In genomic region chr4:2364654-2365053, GRCh38 we compare ENCODE assay signal across 8 cellular contexts. TPM values are rescaled to one million over a fixed set of nuclear protein-coding genes. Genes with fewer than 3 reads are reported as not detected.
DNase-seq lines count a peak whose midpoint lies in the region; ATAC-seq, FAIRE-seq and TF ChIP-seq lines count a peak whose summit lies in the region.

No MANE protein-coding gene starts in this region.

- H3K9me3 ChIP-seq in endothelial cell of umbilical vein (replicated peaks; ENCODE audit: control insufficient read depth, insufficient read depth, low read length), result no peaks in the 10 kb centered on the region
- no peaks in the 10 kb centered on the region for H3K9me3 ChIP-seq in prostate gland
- no peaks in the 10 kb centered on the region for H3K9me3 ChIP-seq in tibial artery

- ATAC-seq in activated CD8-positive, alpha-beta T cell treated with anti-CD3 and anti-CD28 coated beads, Interleukin-2, amount 10 ng/mL, durations not matched to agents 7 days and 5 days, result peak; percentile 90
- ATAC-seq in HG02840 (IDR thresholded peaks at IDR 0.05; ENCODE audit: low FRiP score, unreplicated experiment), result no peak

- H3K4me2 ChIP-seq in endothelial cell of umbilical vein (ENCODE audit: insufficient read depth, low read length), result no peak overlapping the region

- DNase-seq in D341Med (ENCODE audit: low spot score) (peak; percentile 25), endothelial cell of umbilical vein (ENCODE audit: low read depth, low spot score) (no peak), prostate gland (ENCODE audit: low spot score) (no peak), tibial artery (peak in 1 of 2 donors; percentile 66), GOT3 (lab: John Stamatoyannopoulos, UW) (no peak)
- DNase-seq in activated CD8-positive, alpha-beta T cell treated with anti-CD3 and anti-CD28 coated beads, Interleukin-2, amount 10 ng/mL, durations not matched to agents 7 days and 5 days, result peak; percentile 69
- DNase-seq in activated T-helper 2 cell treated with anti-CD3 and anti-CD28 coated beads, Interferon-gamma antibody, Interleukin-2, Interleukin-4, amounts not matched to agents 10 μg/mL and 5 μg/mL and 100 μg/mL, durations not matched to agents 14 hours and 24 hours and 36 hours (ENCODE audit: low spot score), result no peak

- no peak overlapping the region for H3K9ac ChIP-seq in endothelial cell of umbilical vein (replicated peaks; ENCODE audit: extremely low read depth, insufficient read depth, low read length)

- H3K9me3 Mint-ChIP-seq in activated CD8-positive, alpha-beta T cell treated with anti-CD3 and anti-CD28 coated beads, Interleukin-2, amount 10 ng/mL, durations not matched to agents 7 days and 5 days (ENCODE audit: insufficient read depth), result peaks cover 5% of the 10 kb centered on the region
- peaks cover 9% of the 10 kb centered on the region for H3K9me3 Mint-ChIP-seq in activated T-helper 2 cell treated with anti-CD3 and anti-CD28 coated beads, Interferon-gamma antibody, Interleukin-2, Interleukin-4, amounts not matched to agents 10 μg/mL and 5 μg/mL and 100 μg/mL, durations not matched to agents 14 hours and 24 hours and 36 hours

- no peaks in the 10 kb centered on the region for H3K27me3 ChIP-seq in endothelial cell of umbilical vein (ENCODE audit: control insufficient read depth in 2 of 2, insufficient read depth in 2 of 2, low read length in 2 of 2)
- no peaks in the 10 kb centered on the region for H3K27me3 ChIP-seq in prostate gland (replicated peaks; ENCODE audit: insufficient read depth)
- no peaks in the 10 kb centered on the region for H3K27me3 ChIP-seq in tibial artery

- peak overlapping the region; percentile 83 for H2AFZ ChIP-seq in endothelial cell of umbilical vein (ENCODE audit: low read depth, low read length)

- dilution Hi-C loops in endothelial cell of umbilical vein (cut with MboI; ENCODE audit: extremely low pct_ligation_motif_present, low sequenced_read_pairs), result no loop called here

- no peaks in the 10 kb centered on the region for H3K27me3 Mint-ChIP-seq in activated CD8-positive, alpha-beta T cell treated with anti-CD3 and anti-CD28 coated beads, Interleukin-2, amount 10 ng/mL, durations not matched to agents 7 days and 5 days (ENCODE audit: low read depth)
- no peaks in the 10 kb centered on the region for H3K27me3 Mint-ChIP-seq in activated T-helper 2 cell treated with anti-CD3 and anti-CD28 coated beads, Interferon-gamma antibody, Interleukin-2, Interleukin-4, amounts not matched to agents 10 μg/mL and 5 μg/mL and 100 μg/mL, durations not matched to agents 14 hours and 24 hours and 36 hours (ENCODE audit: low read depth)

- TF ChIP-seq CTCF in endothelial cell of umbilical vein (IDR thresholded peaks at IDR 0.05; ENCODE audit: extremely low read depth in 1 of 2, insufficient read depth in 1 of 2, low read depth in 1 of 2, low read length in 2 of 2) (no peak), prostate gland (IDR thresholded peaks at IDR 0.05) (no peak), tibial artery (IDR thresholded peaks at IDR 0.05) (no peak)

- FAIRE-seq in endothelial cell of umbilical vein (lab: Jason Lieb, UNC), result no peak

- H3K36me3 Mint-ChIP-seq in activated CD8-positive, alpha-beta T cell treated with anti-CD3 and anti-CD28 coated beads, Interleukin-2, amount 10 ng/mL, durations not matched to agents 7 days and 5 days (ENCODE audit: low read depth), result no peaks in the 10 kb centered on the region
- H3K36me3 Mint-ChIP-seq in activated T-helper 2 cell treated with anti-CD3 and anti-CD28 coated beads, Interferon-gamma antibody, Interleukin-2, Interleukin-4, amounts not matched to agents 10 μg/mL and 5 μg/mL and 100 μg/mL, durations not matched to agents 14 hours and 24 hours and 36 hours (ENCODE audit: low read depth), result peaks cover 3% of the 10 kb centered on the region

- no peaks in the 10 kb centered on the region for H3K79me2 ChIP-seq in endothelial cell of umbilical vein (ENCODE audit: control insufficient read depth, insufficient read depth, low read length)

- POLR2A ChIA-PET in activated CD8-positive, alpha-beta T cell treated with anti-CD3 and anti-CD28 coated beads, Interleukin-2, amount 10 ng/mL, durations not matched to agents 7 days and 5 days (lab: Charles Lee), result interaction anchor here (0.9 kb wide), 1 partner anchor 48 kb away, joined by 3 read pairs; no protein-coding TSS in a partner anchor
- POLR2A ChIA-PET in endothelial cell of umbilical vein (lab: Charles Lee), result no interaction called here

- H3K27ac Mint-ChIP-seq in activated CD8-positive, alpha-beta T cell treated with anti-CD3 and anti-CD28 coated beads, Interleukin-2, amount 10 ng/mL, durations not matched to agents 7 days and 5 days, result peak overlapping the region; percentile 57
- H3K27ac Mint-ChIP-seq in activated T-helper 2 cell treated with anti-CD3 and anti-CD28 coated beads, Interferon-gamma antibody, Interleukin-2, Interleukin-4, amounts not matched to agents 10 μg/mL and 5 μg/mL and 100 μg/mL, durations not matched to agents 14 hours and 24 hours and 36 hours, result no peak overlapping the region

- H3K9me1 ChIP-seq in endothelial cell of umbilical vein (replicated peaks; ENCODE audit: control insufficient read depth, extremely low read depth, insufficient read depth, low read length), result no peaks in the 10 kb centered on the region

- H3K36me3 ChIP-seq in endothelial cell of umbilical vein (ENCODE audit: control insufficient read depth in 2 of 2, extremely low read depth in 1 of 2, insufficient read depth in 2 of 2, low read length in 2 of 2), result no peaks in the 10 kb centered on the region
- no peaks in the 10 kb centered on the region for H3K36me3 ChIP-seq in prostate gland
- H3K36me3 ChIP-seq in tibial artery, result no peaks in the 10 kb centered on the region

- H3K4me3 Mint-ChIP-seq in activated CD8-positive, alpha-beta T cell treated with anti-CD3 and anti-CD28 coated beads, Interleukin-2, amount 10 ng/mL, durations not matched to agents 7 days and 5 days, result peak overlapping the region; percentile 63
- H3K4me3 Mint-ChIP-seq in activated T-helper 2 cell treated with anti-CD3 and anti-CD28 coated beads, Interferon-gamma antibody, Interleukin-2, Interleukin-4, amounts not matched to agents 10 μg/mL and 5 μg/mL and 100 μg/mL, durations not matched to agents 14 hours and 24 hours and 36 hours (ENCODE audit: low read depth), result no peak overlapping the region

- peak overlapping the region in 1 of 3 experiments; percentile 39 for H3K4me3 ChIP-seq in endothelial cell of umbilical vein (replicated peaks in 1 of 3; ENCODE audit: insufficient read depth in 1 of 3, low read depth in 1 of 3, low read length in 3 of 3)
- peak overlapping the region; percentile 37 to 43 for H3K4me3 ChIP-seq in prostate gland
- peak overlapping the region; percentile 54 to 62 for H3K4me3 ChIP-seq in tibial artery

- no peaks in the 10 kb centered on the region for H3K4me1 Mint-ChIP-seq in activated CD8-positive, alpha-beta T cell treated with anti-CD3 and anti-CD28 coated beads, Interleukin-2, amount 10 ng/mL, durations not matched to agents 7 days and 5 days (ENCODE audit: low read depth)
- H3K4me1 Mint-ChIP-seq in activated T-helper 2 cell treated with anti-CD3 and anti-CD28 coated beads, Interferon-gamma antibody, Interleukin-2, Interleukin-4, amounts not matched to agents 10 μg/mL and 5 μg/mL and 100 μg/mL, durations not matched to agents 14 hours and 24 hours and 36 hours (ENCODE audit: low read depth), result no peaks in the 10 kb centered on the region

- H4K20me1 ChIP-seq in endothelial cell of umbilical vein (replicated peaks; ENCODE audit: control insufficient read depth, extremely low read depth, insufficient read depth, low read length), result no peaks in the 10 kb centered on the region

- H3K4me1 ChIP-seq in endothelial cell of umbilical vein (ENCODE audit: control insufficient read depth, extremely low read depth, insufficient read depth, low read length) (no peaks in the 10 kb centered on the region), prostate gland (replicated peaks) (no peaks in the 10 kb centered on the region), tibial artery (peaks cover 0 to 22% (median 11%) of the 10 kb centered on the region in 4 donors)

- WGBS in prostate gland, result 36% methylated on average over 44 of the region's 47 CpGs

- H3K27ac ChIP-seq in endothelial cell of umbilical vein (ENCODE audit: insufficient read depth, low read depth, low read length), result no peak overlapping the region
- peak overlapping the region in 1 of 2 donors; percentile 11 for H3K27ac ChIP-seq in prostate gland
- peak overlapping the region; percentile 12 to 20 for H3K27ac ChIP-seq in tibial artery

- no peak for TF ChIP-seq POLR2A in endothelial cell of umbilical vein (IDR thresholded peaks at IDR 0.05; ENCODE audit: low read depth, low read length)
- TF ChIP-seq POLR2A in prostate gland (IDR thresholded peaks at IDR 0.05), result no peak

- intact Hi-C loops in endothelial cell of umbilical vein (cut with micrococcal nuclease), result no loop called here
- intact Hi-C loops in prostate gland (cut with DNase I), result no loop called here
- intact Hi-C loops in tibial artery (cut with DNase I; ENCODE audit: low total_unique reads), result loop anchor here (5.0 kb wide), 1 partner anchor 772 kb away; no protein-coding TSS in a partner anchor
- intact Hi-C loops in activated T-helper 2 cell treated with anti-CD3 and anti-CD28 coated beads, Interferon-gamma antibody, Interleukin-2, Interleukin-4, amounts not matched to agents 10 μg/mL and 5 μg/mL and 100 μg/mL, durations not matched to agents 14 hours and 24 hours and 36 hours (cut with micrococcal nuclease), result no loop called here

- CTCF ChIA-PET in activated CD8-positive, alpha-beta T cell treated with anti-CD3 and anti-CD28 coated beads, Interleukin-2, amount 10 ng/mL, durations not matched to agents 7 days and 5 days (lab: Charles Lee), result no interaction called here
- CTCF ChIA-PET in endothelial cell of umbilical vein (lab: Charles Lee), result no interaction called here

- BruUV-seq in endothelial cell of umbilical vein (replicated peaks; lab: Mats Ljungman, UMichigan), result no TSS peak

RNA-seq across cellular contexts. Expression of gene ZFYVE28, which starts 53.8 kb away (rescaled TPM):
- total RNA-seq in activated CD8-positive, alpha-beta T cell treated with anti-CD3 and anti-CD28 coated beads, Interleukin-2, amount 10 ng/mL, durations not matched to agents 7 days and 5 days, result 1 to 10 TPM; 6.1 to 6.3 TPM
- total RNA-seq in endothelial cell of umbilical vein, result 7.1 and 10.8 TPM in 2 replicates
- 5.8 and 7.2 TPM in 2 replicates for polyA plus RNA-seq in endothelial cell of umbilical vein
- polyA plus RNA-seq in endothelial cell of umbilical vein (2011; cell fraction: cytosol; rRNA removed), result 2.9 and 4.4 TPM in 2 replicates
- 19.9 and 20.5 TPM in 2 replicates for polyA plus RNA-seq in endothelial cell of umbilical vein (2011; cell fraction: nucleus; rRNA removed)
- 3.4 and 4.1 TPM in 2 replicates for polyA plus RNA-seq in endothelial cell of umbilical vein (2012)
- polyA minus RNA-seq in endothelial cell of umbilical vein, result 13.4 and 19.5 TPM in 2 replicates
- 2.8 TPM for polyA minus RNA-seq in endothelial cell of umbilical vein (2011; cell fraction: cytosol; rRNA and poly(A)+ RNA removed)
- 14.0 and 15.3 TPM in 2 replicates for polyA minus RNA-seq in endothelial cell of umbilical vein (2011; cell fraction: nucleus; rRNA and poly(A)+ RNA removed)
- 10 to 100 TPM in 1 of 2 donors, 1 to 10 TPM in 1; 6.6 to 30.2 TPM for total RNA-seq in prostate gland
- 10.0 and 11.9 TPM in 2 replicates for total RNA-seq in activated T-helper 2 cell treated with anti-CD3 and anti-CD28 coated beads, Interferon-gamma antibody, Interleukin-2, Interleukin-4, amounts not matched to agents 10 μg/mL and 5 μg/mL and 100 μg/mL, durations not matched to agents 14 hours and 24 hours and 36 hours

RNA-seq across cellular contexts. Expression of gene CFAP99, which starts 54.1 kb away (rescaled TPM):
- not detected for total RNA-seq in activated CD8-positive, alpha-beta T cell treated with anti-CD3 and anti-CD28 coated beads, Interleukin-2, amount 10 ng/mL, durations not matched to agents 7 days and 5 days
- total RNA-seq in endothelial cell of umbilical vein (0.12 TPM in 1 of 2 replicates, not detected in the other), prostate gland (1 to 10 TPM in 1 of 2 donors, under 1 TPM in 1; 0.18 to 7.4 TPM)
- polyA plus RNA-seq in endothelial cell of umbilical vein, result 0.03 TPM in 1 of 2 replicates, not detected in the other
- not detected in 2 replicates for polyA plus RNA-seq in endothelial cell of umbilical vein (2011; cell fraction: cytosol; rRNA removed)
- polyA plus RNA-seq in endothelial cell of umbilical vein (2011; cell fraction: nucleus; rRNA removed), result not detected in 2 replicates
- 0.15 TPM in 1 of 2 replicates, not detected in the other for polyA plus RNA-seq in endothelial cell of umbilical vein (2012)
- polyA minus RNA-seq in endothelial cell of umbilical vein, result not detected in 2 replicates
- polyA minus RNA-seq in endothelial cell of umbilical vein (2011; cell fraction: cytosol; rRNA and poly(A)+ RNA removed), result not detected
- not detected in 2 replicates for polyA minus RNA-seq in endothelial cell of umbilical vein (2011; cell fraction: nucleus; rRNA and poly(A)+ RNA removed)
- not detected in 2 replicates for total RNA-seq in activated T-helper 2 cell treated with anti-CD3 and anti-CD28 coated beads, Interferon-gamma antibody, Interleukin-2, Interleukin-4, amounts not matched to agents 10 μg/mL and 5 μg/mL and 100 μg/mL, durations not matched to agents 14 hours and 24 hours and 36 hours

Comparison
In these comparisons a context has a peak if more than half of its experiments do, and no peak if none do; other contexts are left out.
1. DNase-seq: peak in D341Med (single experiment) and activated CD8-positive, alpha-beta T cell treated with anti-CD3 and anti-CD28 coated beads, Interleukin-2, amount 10 ng/mL, durations not matched to agents 7 days and 5 days (single experiment); none in endothelial cell of umbilical vein (single experiment), prostate gland (single experiment), activated T-helper 2 cell treated with anti-CD3 and anti-CD28 coated beads, Interferon-gamma antibody, Interleukin-2, Interleukin-4, amounts not matched to agents 10 μg/mL and 5 μg/mL and 100 μg/mL, durations not matched to agents 14 hours and 24 hours and 36 hours (single experiment) and GOT3 (single experiment).